26 cellular contexts compared by ENCODE assay signal in the genomic region with DNA sequence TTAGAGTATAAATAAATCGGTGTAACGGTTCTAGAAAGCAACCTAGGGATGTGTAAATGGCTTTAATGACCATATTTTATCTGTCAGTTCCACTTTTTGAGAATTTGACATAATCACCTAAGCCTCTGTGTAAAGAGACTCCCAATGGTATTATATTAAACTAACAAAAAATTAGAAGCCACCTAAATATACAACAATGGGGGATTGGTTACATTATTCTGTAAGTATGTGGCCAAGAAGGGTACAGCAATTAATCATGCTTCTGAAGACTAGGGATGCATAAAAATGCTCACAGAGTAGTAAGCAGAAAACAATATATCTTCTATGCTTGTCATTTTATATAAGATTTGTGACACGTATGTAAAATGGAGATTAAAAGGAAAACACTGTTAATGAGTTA.
"Had no signal": no experiment of that assay in that cellular context is flagged by ENCODE, and none has a peak within 500 bp of the region (broad histone marks: within the 10 kb centered on the region; RNA-seq: fewer than 3 reads in every experiment).

No MANE protein-coding gene starts in this region.

- H3K4me1 ChIP-seq: SJCRH30 had no signal

- H3K4me2 ChIP-seq: SK-N-SH had no signal

- H3K9me3 ChIP-seq: adrenal gland, SJCRH30, SK-N-SH had no signal

- H3K9me2 ChIP-seq: SK-N-SH had no signal

- DNase-seq: activated CD4-positive, alpha-beta T cell treated with anti-CD3 and anti-CD28 coated beads for 4 hours; activated CD4-positive, alpha-beta T cell treated with anti-CD3 and anti-CD28 coated beads, Interleukin-2, amount 50 U/mL, for 4 hours; activated CD8-positive, alpha-beta memory T cell treated with anti-CD3 and anti-CD28 coated beads, Interleukin-2, amount 50 U/mL, for 48 hours; activated CD8-positive, alpha-beta T cell treated with anti-CD3 and anti-CD28 coated beads, Interleukin-2, amount 10 ng/mL, durations not matched to agents 7 days and 5 days; activated gamma-delta T cell; activated naive CD4-positive, alpha-beta T cell treated with anti-CD3 and anti-CD28 coated beads for 36 hours; activated naive CD8-positive, alpha-beta T cell treated with anti-CD3 and anti-CD28 coated beads for 36 hours; activated T-cell treated with anti-CD3 and anti-CD28 coated beads, Interleukin-2, amount 50 U/mL, for 24 hours; anterior cingulate cortex; cerebellar nuclear complex; Karpas-422; MM.1S; NCI-H1105; NCI-H1436 treated with DMSO at 0.1 percent for 48 hours; NCI-H187 treated with DMSO at 0.1 percent for 48 hours; NCI-H2081 treated with DMSO at 0.1 percent for 48 hours; NCI-H446; NCI-H524; Right ventricle myocardium superior; RPMI8226; SJCRH30; SK-N-SH; T-helper 1 cell; WERI-Rb-1 had no signal

- H3K27me3 ChIP-seq: adrenal gland, SJCRH30 had no signal

- ATAC-seq: activated CD8-positive, alpha-beta T cell treated with anti-CD3 and anti-CD28 coated beads, Interleukin-2, amount 10 ng/mL, durations not matched to agents 7 days and 5 days; Panc1 had no signal

- H3K4me3 ChIP-seq: adrenal gland, SJCRH30 had no signal

- H3K27ac ChIP-seq: SJCRH30, WERI-Rb-1 had no signal
